In the genomic region with DNA sequence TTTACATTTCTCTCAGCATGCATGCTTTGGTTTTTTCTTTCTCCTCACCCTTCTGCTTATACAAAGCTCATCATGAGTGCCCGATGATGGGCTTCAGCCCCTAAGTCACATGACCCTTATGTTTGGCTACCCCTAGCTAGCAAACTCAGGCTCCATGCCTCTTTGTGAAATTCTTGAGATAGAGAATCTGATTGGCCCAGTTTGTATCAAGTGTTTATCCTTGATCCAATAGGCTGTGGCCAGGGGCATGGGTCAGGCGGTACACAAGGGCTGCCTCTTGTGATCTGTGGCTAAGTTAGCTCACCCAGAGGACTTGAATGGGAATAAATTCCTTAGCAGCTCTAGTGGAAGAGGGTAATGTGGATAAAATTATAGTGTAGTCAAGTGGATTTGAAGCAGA, we compare ENCODE assay signal across 31 cellular contexts. TPM values are rescaled to one million over a fixed set of nuclear protein-coding genes. Genes with fewer than 3 reads are reported as not detected.
"Had no signal": no experiment of that assay in that cellular context is flagged by ENCODE, and none has a peak within 500 bp of the region (broad histone marks: within the 10 kb centered on the region; RNA-seq: fewer than 3 reads in every experiment).

No MANE protein-coding gene starts in this region.

- H3K9me3 ChIP-seq: ascending aorta, gastrocnemius medialis, thoracic aorta, upper lobe of left lung, vagina had no signal

- H3K4me1 ChIP-seq: ascending aorta, gastrocnemius medialis, parathyroid adenoma, vagina had no signal

- H2AFZ ChIP-seq: parathyroid adenoma had no signal

- H3K4me3 ChIP-seq: ascending aorta, cardiac muscle cell, coronary artery, dorsolateral prefrontal cortex, gastrocnemius medialis, thoracic aorta, upper lobe of left lung, vagina had no signal

- H3K27me3 ChIP-seq: ascending aorta, gastrocnemius medialis, upper lobe of left lung, vagina had no signal

- ATAC-seq: activated CD4-positive, CD25-positive, alpha-beta regulatory T cell treated with anti-CD3 and anti-CD28 coated beads, Interleukin-2, amount 50 U/mL, for 24 hours; gastrocnemius medialis; left cardiac atrium; naive thymus-derived CD8-positive, alpha-beta T cell; right cardiac atrium; stimulated activated naive CD8-positive, alpha-beta T cell treated with anti-CD3 and anti-CD28 coated beads, Interleukin-15, Interleukin-2, amounts not matched to agents 100 U/mL and 50 U/mL, for 24 hours had no signal

- H3K9ac ChIP-seq: parathyroid adenoma had no signal

- H3K79me2 ChIP-seq: parathyroid adenoma had no signal

- FAIRE-seq: keratinocyte had no signal

- DNase-seq: activated CD4-positive, alpha-beta memory T cell treated with anti-CD3 and anti-CD28 coated beads for 36 hours; activated CD4-positive, alpha-beta T cell treated with anti-CD3 and anti-CD28 coated beads, Interleukin-2, amount 10 ng/mL, durations not matched to agents 24 days and 14 days; activated CD8-positive, alpha-beta memory T cell treated with anti-CD3 and anti-CD28 coated beads, Interleukin-2, amount 50 U/mL, for 4 hours; activated gamma-delta T cell; activated naive CD4-positive, alpha-beta T cell treated with anti-CD3 and anti-CD28 coated beads, Interleukin-2, amount 10 ng/mL, durations not matched to agents 7 days and 5 days; activated naive CD8-positive, alpha-beta T cell treated with anti-CD3 and anti-CD28 coated beads, Interleukin-2, amount 10 ng/mL, durations not matched to agents 7 days and 5 days; activated T-cell treated with anti-CD3 and anti-CD28 coated beads, Interleukin-2, amount 50 U/mL, for 1 hour; cerebellar nuclear complex; dorsolateral prefrontal cortex; effector memory CD4-positive, alpha-beta T cell; gastrocnemius medialis; glutamatergic neuron; left cardiac atrium; midbrain; naive thymus-derived CD8-positive, alpha-beta T cell; occipital lobe; right cardiac atrium; stimulated activated CD4-positive, alpha-beta T cell treated with anti-CD3 and anti-CD28 coated beads, Interleukin-2, amount 100 ng/mL, for 48 hours; stimulated activated naive CD8-positive, alpha-beta T cell treated with anti-CD3 and anti-CD28 coated beads, Interleukin-15, Interleukin-2, amounts not matched to agents 100 U/mL and 50 U/mL, for 24 hours; upper lobe of left lung had no signal

- H3K36me3 ChIP-seq: ascending aorta, cardiac muscle cell, gastrocnemius medialis, thoracic aorta, upper lobe of left lung, vagina had no signal

- H3K27ac ChIP-seq: ascending aorta, cardiac muscle cell, coronary artery, dorsolateral prefrontal cortex, gastrocnemius medialis, parathyroid adenoma, thoracic aorta, upper lobe of left lung, vagina had no signal

RNA-seq across cellular contexts. Expression of a gene that starts 11.5 kb away (rescaled TPM):
- total RNA-seq: activated CD4-positive, alpha-beta memory T cell treated with anti-CD3 and anti-CD28 coated beads for 36 hours; activated CD4-positive, alpha-beta T cell treated with anti-CD3 and anti-CD28 coated beads, Interleukin-2, amount 10 ng/mL, durations not matched to agents 24 days and 14 days; activated CD8-positive, alpha-beta memory T cell treated with anti-CD3 and anti-CD28 coated beads for 36 hours; activated naive CD8-positive, alpha-beta T cell treated with anti-CD3 and anti-CD28 coated beads, Interleukin-2, amount 10 ng/mL, durations not matched to agents 7 days and 5 days; ascending aorta; left cardiac atrium; naive thymus-derived CD8-positive, alpha-beta T cell; pulmonary artery endothelial cell; right cardiac atrium; T-helper 1 cell treated with Interleukin-12 subunit alpha and Interleukin-12 subunit beta and Interleukin-4 antibody, amounts not matched to agents 30 ng/mL and 1 ng/mL, for 36 hours; thoracic aorta had no signal
- polyA plus RNA-seq: keratinocyte; naive thymus-derived CD8-positive, alpha-beta T cell had no signal
